In genomic region chr19:18109731-18110671, GRCh38 we compare ENCODE assay signal across 1 cellular context.
A peak's percentile ranks its signal among the peaks of the same experiment; 100 is the strongest.
TF ChIP-seq lines count a peak whose summit lies in the region.

No MANE protein-coding gene starts in this region.

TF ChIP-seq in endothelial cell of umbilical vein, 7 proteins besides CTCF, POLR2A, EP300 and RAD21:
- peak; percentile 9 for TF ChIP-seq POLR2AphosphoS5 (IDR thresholded peaks at IDR 0.05; ENCODE audit: insufficient read depth, low read depth, low read length)
- no peak for TF ChIP-seq MAX (IDR thresholded peaks at IDR 0.05; ENCODE audit: insufficient read depth, insufficient read length)
- TF ChIP-seq MYC (IDR thresholded peaks at IDR 0.05; ENCODE audit: low read depth, low read length) = no peak
